11 cellular contexts compared by ENCODE assay signal in the genomic region with DNA sequence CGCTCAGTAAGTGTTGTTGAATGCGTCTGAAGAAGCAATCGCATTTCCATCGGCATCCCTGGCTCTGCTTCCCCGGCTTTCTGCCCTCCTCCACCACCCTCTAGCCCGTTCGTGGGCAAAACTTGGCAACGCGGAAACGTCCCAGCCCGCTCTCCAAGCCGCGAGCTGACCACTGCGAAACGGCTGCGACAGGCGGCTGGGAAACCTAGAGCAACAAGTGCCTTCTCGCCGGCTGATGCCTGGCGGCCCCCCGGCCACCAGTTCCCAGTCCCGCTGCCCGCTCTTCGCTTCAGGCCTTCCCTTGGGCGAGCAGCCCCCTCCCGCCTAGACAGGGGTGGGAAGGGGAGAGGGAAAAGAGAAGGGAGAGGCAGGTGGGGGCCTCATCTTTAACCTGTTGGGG. TPM values are rescaled to one million over a fixed set of nuclear protein-coding genes. Genes with fewer than 3 reads are reported as not detected.
DNase-seq lines count a peak whose midpoint lies in the region; ATAC-seq and TF ChIP-seq lines count a peak whose summit lies in the region.
"Had no signal": no experiment of that assay in that cellular context is flagged by ENCODE, and none has a peak within 500 bp of the region (broad histone marks: within the 10 kb centered on the region; RNA-seq: fewer than 3 reads in every experiment).

No MANE protein-coding gene starts in this region.

- peaks cover 0 to 94% (median 0%) of the 10 kb centered on the region in 9 donors for H3K27me3 ChIP-seq in heart left ventricle
- peaks cover 14% of the 10 kb centered on the region for H3K27me3 ChIP-seq in ascending aorta
- H3K27me3 ChIP-seq in tibial nerve = peaks cover 0 to 93% of the 10 kb centered on the region in 2 donors

- H3K9me3 ChIP-seq in heart left ventricle (no peaks in the 10 kb centered on the region), ascending aorta (no peaks in the 10 kb centered on the region), tibial nerve (no peaks in the 10 kb centered on the region)
- H3K9me3 ChIP-seq: left lung had no signal

- TF ChIP-seq EP300 in tibial nerve (IDR thresholded peaks at IDR 0.05) = no peak

- H3K27ac ChIP-seq in heart left ventricle = no peak overlapping the region
- H3K27ac ChIP-seq in ascending aorta = no peak overlapping the region
- no peak overlapping the region for H3K27ac ChIP-seq in tibial nerve
- H3K27ac ChIP-seq: left lung had no signal

- DNase-seq in heart left ventricle (no peak), left ventricle myocardium superior (no peak), ascending aorta (ENCODE audit: low spot score in 2 of 2) (no peak), mesenteric fat pad (ENCODE audit: low spot score) (peak; percentile 88), tibial nerve (ENCODE audit: low spot score in 2 of 2) (no peak), RKO (ENCODE audit: low spot score) (no peak)
- DNase-seq in stimulated activated CD4-positive, alpha-beta T cell treated with anti-CD3 and anti-CD28 coated beads, Interleukin-4, amount 100 ng/mL, for 24 hours = no peak
- DNase-seq: DND-41, Karpas-422, left lung had no signal

- WGBS in heart left ventricle, 4 donors = 1 to 14% (median 8%) methylated on average over 8 to 26 of the region's 26 CpGs
- WGBS in tibial nerve, 2 donors = 2 to 11% methylated on average over 25 to 26 of the region's 26 CpGs

- TF ChIP-seq CTCF in heart left ventricle (IDR thresholded peaks at IDR 0.05) (no peak), ascending aorta (IDR thresholded peaks at IDR 0.05) (no peak), tibial nerve (IDR thresholded peaks at IDR 0.05) (no peak)

- ATAC-seq in heart left ventricle (no peak), left ventricle myocardium superior (no peak), GM19324 (IDR thresholded peaks at IDR 0.05; ENCODE audit: low FRiP score, unreplicated experiment) (no peak)

- TF ChIP-seq POLR2A in heart left ventricle (IDR thresholded peaks at IDR 0.05) (no peak), tibial nerve (IDR thresholded peaks at IDR 0.05) (no peak)

- intact Hi-C loops in heart left ventricle (cut with DNase I) (loop anchor here in 6 of 10 donors (10.0 kb wide), 2 partner anchors 230 to 240 kb away; no protein-coding TSS in a partner anchor), left ventricle myocardium superior (cut with micrococcal nuclease) (no loop called here), ascending aorta (cut with DNase I) (loop anchor here (10.0 kb wide), 1 partner anchor 290 kb away; no protein-coding TSS in a partner anchor)

- peaks cover 0 to 35% (median 2%) of the 10 kb centered on the region in 12 donors for H3K4me1 ChIP-seq in heart left ventricle
- peaks cover 11 to 12% of the 10 kb centered on the region in 2 donors for H3K4me1 ChIP-seq in ascending aorta
- H3K4me1 ChIP-seq in tibial nerve = peaks cover 0 to 38% (median 6%) of the 10 kb centered on the region in 4 donors

- H3K4me3 ChIP-seq in heart left ventricle (peak overlapping the region in 11 of 12 donors; percentile 15 to 71 (median 57)), ascending aorta (peak overlapping the region; percentile 60 to 79), tibial nerve (peak overlapping the region; percentile 32 to 60 (median 34))

- H3K36me3 ChIP-seq in heart left ventricle (no peaks in the 10 kb centered on the region), ascending aorta (no peaks in the 10 kb centered on the region), tibial nerve (no peaks in the 10 kb centered on the region)
- H3K36me3 ChIP-seq: left lung had no signal

RNA-seq across cellular contexts. Expression of gene CITED1, which starts 0.8 kb away (rescaled TPM):
- total RNA-seq in heart left ventricle (under 1 TPM in 2 of 9 donors, not detected in 7; 0.45 to 0.73 TPM), left ventricle myocardium superior (not detected), ascending aorta (not detected), mesenteric fat pad (4.1 TPM), tibial nerve (1 to 10 TPM in 1 of 4 donors, under 1 TPM in 2, not detected in 1; 0.60 to 1.7 (median 0.84) TPM)
- polyA plus RNA-seq in heart left ventricle = under 1 TPM in 1 of 2 donors, not detected in 1; 0.90 TPM

RNA-seq across cellular contexts. Expression of gene RPS4X, which starts 27.8 kb away (rescaled TPM):
- total RNA-seq in heart left ventricle = 100 to 1,000 TPM; 328 to 689 (median 423) TPM
- 100 to 1,000 TPM; 423 to 998 TPM for polyA plus RNA-seq in heart left ventricle
- 380 TPM for total RNA-seq in left ventricle myocardium superior
- 476 TPM for total RNA-seq in ascending aorta
- 674 TPM for total RNA-seq in mesenteric fat pad
- 100 to 1,000 TPM; 573 to 781 (median 713) TPM for total RNA-seq in tibial nerve
